Comparison of ENCODE assay signal across 14 cellular contexts in the genomic region with DNA sequence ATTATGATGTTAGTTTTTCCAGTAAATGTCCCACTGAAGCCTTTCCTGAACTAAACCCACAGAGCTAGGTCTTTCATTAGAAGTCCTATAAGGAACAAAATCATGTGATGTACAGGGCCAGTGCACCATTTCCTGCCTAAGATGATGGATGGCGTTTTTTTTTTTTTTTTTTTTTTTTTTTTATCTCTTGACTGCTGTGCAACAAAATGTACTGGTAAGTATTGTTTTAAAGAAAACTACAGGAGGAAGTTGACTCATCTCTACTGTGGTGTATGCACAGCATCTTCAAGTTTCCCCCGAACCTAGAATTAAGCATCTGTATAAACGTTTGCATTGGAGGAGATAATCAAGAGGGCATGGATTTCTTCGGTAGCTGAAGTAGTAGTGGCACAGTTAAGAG.
A peak's percentile ranks its signal among the peaks of the same experiment; 100 is the strongest.
DNase-seq lines count a peak whose midpoint lies in the region; ATAC-seq and TF ChIP-seq lines count a peak whose summit lies in the region.
"Had no signal": no experiment of that assay in that cellular context is flagged by ENCODE, and none has a peak within 500 bp of the region (broad histone marks: within the 10 kb centered on the region; RNA-seq: fewer than 3 reads in every experiment).

No MANE protein-coding gene starts in this region.

- H3K9me3 ChIP-seq in Loucy (ENCODE audit: insufficient read depth, low read depth, low read length): no peaks in the 10 kb centered on the region

- H4K20me1 ChIP-seq in Loucy (ENCODE audit: insufficient read depth, low read length, poor library complexity, severe bottlenecking): no peaks in the 10 kb centered on the region

- no peaks in the 10 kb centered on the region for H3K36me3 ChIP-seq in Loucy (ENCODE audit: insufficient read depth, low read length)

- peak overlapping the region; percentile 40 for H3K27ac Mint-ChIP-seq in activated CD8-positive, alpha-beta T cell treated with anti-CD3 and anti-CD28 coated beads, Interleukin-2, amount 10 ng/mL, durations not matched to agents 7 days and 5 days
- H3K27ac Mint-ChIP-seq: immature natural killer cell, mesothelial cell of epicardium had no signal

- POLR2A ChIA-PET in activated CD8-positive, alpha-beta T cell treated with anti-CD3 and anti-CD28 coated beads, Interleukin-2, amount 10 ng/mL, durations not matched to agents 7 days and 5 days (lab: Charles Lee): no interaction called here

- H2AFZ ChIP-seq in Loucy (ENCODE audit: low read length): 0 out of 2 replicates have a peak overlapping the region, but pooled peaks have one; percentile 3
- H2AFZ ChIP-seq: parathyroid adenoma had no signal

- peaks cover 22% of the 10 kb centered on the region for H3K4me1 Mint-ChIP-seq in activated CD8-positive, alpha-beta T cell treated with anti-CD3 and anti-CD28 coated beads, Interleukin-2, amount 10 ng/mL, durations not matched to agents 7 days and 5 days (ENCODE audit: low read depth)
- H3K4me1 Mint-ChIP-seq: immature natural killer cell, mesothelial cell of epicardium had no signal

- H3K79me2 ChIP-seq in Loucy (ENCODE audit: insufficient read depth, low read length): no peaks in the 10 kb centered on the region
- H3K79me2 ChIP-seq: parathyroid adenoma had no signal

- CTCF ChIA-PET in activated CD8-positive, alpha-beta T cell treated with anti-CD3 and anti-CD28 coated beads, Interleukin-2, amount 10 ng/mL, durations not matched to agents 7 days and 5 days (lab: Charles Lee): interaction anchor here (1.2 kb wide), 1 partner anchor 23 kb away, joined by 3 read pairs; no protein-coding TSS in a partner anchor

- H3K9me2 ChIP-seq in Loucy (replicated peaks; ENCODE audit: low read depth, low read length): no peaks in the 10 kb centered on the region

- no peak overlapping the region for H3K9ac ChIP-seq in Loucy (ENCODE audit: low read depth, low read length, poor library complexity, severe bottlenecking)
- H3K9ac ChIP-seq: parathyroid adenoma had no signal

- H3K27me3 ChIP-seq in Loucy (ENCODE audit: insufficient read depth, low read length, poor library complexity, severe bottlenecking): no peaks in the 10 kb centered on the region

- no peaks in the 10 kb centered on the region for H3K36me3 Mint-ChIP-seq in activated CD8-positive, alpha-beta T cell treated with anti-CD3 and anti-CD28 coated beads, Interleukin-2, amount 10 ng/mL, durations not matched to agents 7 days and 5 days (ENCODE audit: low read depth)
- H3K36me3 Mint-ChIP-seq: immature natural killer cell had no signal

- no peaks in the 10 kb centered on the region for H3K27me3 Mint-ChIP-seq in activated CD8-positive, alpha-beta T cell treated with anti-CD3 and anti-CD28 coated beads, Interleukin-2, amount 10 ng/mL, durations not matched to agents 7 days and 5 days (ENCODE audit: low read depth)

- H3K4me3 ChIP-seq in Loucy (ENCODE audit: low read length, poor library complexity, severe bottlenecking): peak overlapping the region; percentile 13
- H3K4me3 ChIP-seq: coronary artery had no signal

- no peak for DNase-seq in activated CD8-positive, alpha-beta T cell treated with anti-CD3 and anti-CD28 coated beads, Interleukin-2, amount 10 ng/mL, durations not matched to agents 7 days and 5 days
- peak; percentile 36 for DNase-seq in iris pigment epithelial cell (ENCODE audit: low read depth)
- DNase-seq in SKM-1 treated with dmso at 0.1 percent for 144 hours (lab: John Stamatoyannopoulos, UW; ENCODE audit: unreplicated experiment): no peak
- DNase-seq in SHP77 (lab: John Stamatoyannopoulos, UW): no peak
- DNase-seq: activated CD8-positive, alpha-beta memory T cell treated with anti-CD3 and anti-CD28 coated beads, Interleukin-2, amount 50 U/mL, for 4 hours; COR-L47; immature natural killer cell; NCI-H2227 treated with DMSO at 0.1 percent for 48 hours had no signal

- no peaks in the 10 kb centered on the region for H3K9me3 Mint-ChIP-seq in activated CD8-positive, alpha-beta T cell treated with anti-CD3 and anti-CD28 coated beads, Interleukin-2, amount 10 ng/mL, durations not matched to agents 7 days and 5 days (ENCODE audit: insufficient read depth)

- H3K4me3 Mint-ChIP-seq in activated CD8-positive, alpha-beta T cell treated with anti-CD3 and anti-CD28 coated beads, Interleukin-2, amount 10 ng/mL, durations not matched to agents 7 days and 5 days: no peak overlapping the region
- H3K4me3 Mint-ChIP-seq: immature natural killer cell, mesothelial cell of epicardium had no signal

- no peak for TF ChIP-seq CTCF in Loucy (conservative IDR thresholded peaks at IDR 0.05; ENCODE audit: low read length)

- no peaks in the 10 kb centered on the region for H3F3A ChIP-seq in Loucy (ENCODE audit: low read depth)

- H3K4me1 ChIP-seq in Loucy (ENCODE audit: insufficient read depth, low read length, poor library complexity, severe bottlenecking): peaks cover 4% of the 10 kb centered on the region
- H3K4me1 ChIP-seq: parathyroid adenoma had no signal

- H3K4me2 ChIP-seq in Loucy (ENCODE audit: low read depth, low read length, poor library complexity, severe bottlenecking): peak overlapping the region; percentile 24

- ATAC-seq in GM18868 (IDR thresholded peaks at IDR 0.05; ENCODE audit: unreplicated experiment) (peak; percentile 64), GM18520 (IDR thresholded peaks at IDR 0.05; ENCODE audit: unreplicated experiment) (no peak)
- ATAC-seq in activated CD8-positive, alpha-beta T cell treated with anti-CD3 and anti-CD28 coated beads, Interleukin-2, amount 10 ng/mL, durations not matched to agents 7 days and 5 days: peak; percentile 78
